Comparison of ENCODE assay signal across 8 cellular contexts in genomic region chr13:95643814-95644598, GRCh38. TPM values are rescaled to one million over a fixed set of nuclear protein-coding genes. Genes with fewer than 3 reads are reported as not detected.
A peak's percentile ranks its signal among the peaks of the same experiment; 100 is the strongest.
DNase-seq lines count a peak whose midpoint lies in the region; ATAC-seq and TF ChIP-seq lines count a peak whose summit lies in the region.

No MANE protein-coding gene starts in this region.

- H3K9me3 ChIP-seq in endocrine pancreas (ENCODE audit: control insufficient read depth, low read length) (no peaks in the 10 kb centered on the region), mucosa of descending colon (no peaks in the 10 kb centered on the region), vagina (no peaks in the 10 kb centered on the region)

- ATAC-seq in mucosa of descending colon (peak; percentile 29), GM21360 (IDR thresholded peaks at IDR 0.05; ENCODE audit: unreplicated experiment) (no peak)

- H3K27ac ChIP-seq in RWPE1 (peak overlapping the region; percentile 91), vagina (peak overlapping the region; percentile 74)

- POLR2A ChIA-PET in HEK293T (lab: Yijun Ruan, JAX) (interaction anchor here (0.9 to 1.7 kb wide), 9 partner anchors 10 to 676 kb away, joined by 3 to 7 read pairs (median 4); partner anchors contain the start of genes DNAJC3 and UGGT2), RWPE1 (lab: Yijun Ruan, JAX; ENCODE audit: low non-redundant PET) (no interaction called here)

- H3K27me3 ChIP-seq in endocrine pancreas (ENCODE audit: control insufficient read depth, insufficient read depth, low read length) (no peaks in the 10 kb centered on the region), vagina (no peaks in the 10 kb centered on the region)

- CTCF ChIA-PET in HEK293T (lab: Yijun Ruan, JAX), result interaction anchor here (0.8 to 1.0 kb wide), 2 partner anchors 17 to 190 kb away, joined by 3 read pairs; no protein-coding TSS in a partner anchor
- CTCF ChIA-PET in RWPE1 (lab: Yijun Ruan, JAX), result interaction anchor here (0.8 kb wide), 1 partner anchor 50 kb away, joined by 4 read pairs; no protein-coding TSS in a partner anchor

- TF ChIP-seq CTCF in GM12875 (IDR thresholded peaks at IDR 0.05; ENCODE audit: borderline replicate concordance, insufficient read depth, low read depth, low read length), result no peak
- TF ChIP-seq CTCF in RWPE1 (conservative IDR thresholded peaks at IDR 0.05; ENCODE audit: low read depth), result no peak
- TF ChIP-seq CTCF in mucosa of descending colon (IDR thresholded peaks at IDR 0.05), result no peak
- TF ChIP-seq CTCF in vagina (IDR thresholded peaks at IDR 0.05), result no peak

- H3K36me3 ChIP-seq in endocrine pancreas (ENCODE audit: control insufficient read depth, insufficient read depth, low read length) (no peaks in the 10 kb centered on the region), mucosa of descending colon (ENCODE audit: low read depth) (no peaks in the 10 kb centered on the region), vagina (no peaks in the 10 kb centered on the region)

- intact Hi-C loops in mucosa of descending colon (cut with DNase I, micrococcal nuclease), result no loop called here
- intact Hi-C loops in vagina (cut with DNase I), result no loop called here

- TF ChIP-seq POLR2A in vagina (IDR thresholded peaks at IDR 0.05), result no peak

- peak; percentile 41 for DNase-seq in HEK293T (ENCODE audit: extremely low spot score)
- DNase-seq in RWPE1 (ENCODE audit: low spot score), result peak; percentile 27
- peak in 1 of 3 donors; percentile 47 for DNase-seq in mucosa of descending colon
- no peak for DNase-seq in vagina (ENCODE audit: extremely low spot score in 2 of 2)
- DNase-seq in NCI-H1048 (lab: John Stamatoyannopoulos, UW), result no peak

- H3K9ac ChIP-seq in endocrine pancreas (ENCODE audit: control insufficient read depth, insufficient read depth, low read length), result peak overlapping the region; percentile 69

- H3K4me3 ChIP-seq in GM12875 (ENCODE audit: low read depth, low read length) (peak overlapping the region; percentile 66), endocrine pancreas (ENCODE audit: control insufficient read depth, insufficient read depth, low read length) (peak overlapping the region; percentile 86), mucosa of descending colon (peak overlapping the region; percentile 19), vagina (peak overlapping the region; percentile 62 to 77)

- H3K4me1 ChIP-seq in endocrine pancreas (ENCODE audit: control insufficient read depth, insufficient read depth, low read length), result peaks cover 10% of the 10 kb centered on the region
- H3K4me1 ChIP-seq in mucosa of descending colon (ENCODE audit: low read depth), result peaks cover 14% of the 10 kb centered on the region
- H3K4me1 ChIP-seq in vagina, result peaks cover 23% of the 10 kb centered on the region

TF ChIP-seq in HEK293T, 16 proteins besides CTCF, POLR2A, EP300 and RAD21:
- peak; percentile 88 for TF ChIP-seq L3MBTL2 (conservative IDR thresholded peaks at IDR 0.05)
- no peak for TF ChIP-seq ZNF384 (IDR thresholded peaks at IDR 0.05)

RNA-seq across cellular contexts. Expression of gene DZIP1, which starts 0.5 kb away (rescaled TPM):
- 10 to 100 TPM in 1 of 3 donors, 1 to 10 TPM in 2; 1.3 to 23.6 (median 3.6) TPM for total RNA-seq in mucosa of descending colon
- 30.0 TPM for total RNA-seq in vagina

RNA-seq across cellular contexts. Expression of gene DNAJC3, which starts 32.9 kb away (rescaled TPM):
- total RNA-seq in mucosa of descending colon (10 to 100 TPM; 48.6 to 60.5 (median 55.2) TPM), vagina (33.1 TPM)

Comparison
In these comparisons a context has a peak if more than half of its experiments do, and no peak if none do; other contexts are left out.
1. H3K4me3 ChIP-seq: peak in every context shown above with its lines; median percentile 86 in endocrine pancreas; 70 in vagina; 66 in GM12875; 19 in mucosa of descending colon.
2. DNase-seq: peak in HEK293T (single experiment) and RWPE1 (single experiment); none in vagina (0 of 2) and NCI-H1048 (single experiment).